In genomic region chr7:151152935-151153513, GRCh38 we compare ENCODE assay signal across 2 cellular contexts.
A peak's percentile ranks its signal among the peaks of the same experiment; 100 is the strongest.
TF ChIP-seq lines count a peak whose summit lies in the region.

No MANE protein-coding gene starts in this region.

TF ChIP-seq in A549, 52 proteins besides CTCF, POLR2A, EP300 and RAD21:
- TF ChIP-seq MAFK (IDR thresholded peaks at IDR 0.05; ENCODE audit: partially characterized antibody) (peak; percentile 66), ZC3H11A (IDR thresholded peaks at IDR 0.05) (no peak)

TF ChIP-seq in WTC11, 78 proteins besides CTCF, POLR2A, EP300 and RAD21:
- no peak for TF ChIP-seq IRF1 (CRISPR knock-in tag; IDR thresholded peaks at IDR 0.05)
- no peak for TF ChIP-seq SMAD3 (CRISPR knock-in tag; IDR thresholded peaks at IDR 0.05; ENCODE audit: borderline replicate concordance)
- no peak for TF ChIP-seq ETV6 (CRISPR knock-in tag; IDR thresholded peaks at IDR 0.05)
- no peak for TF ChIP-seq ZNF263 (CRISPR knock-in tag; IDR thresholded peaks at IDR 0.05; ENCODE audit: low read depth)
- no peak for TF ChIP-seq ATF1 (CRISPR knock-in tag; IDR thresholded peaks at IDR 0.05)
- TF ChIP-seq FOXK1 (CRISPR knock-in tag; IDR thresholded peaks at IDR 0.05), result no peak
- no peak for TF ChIP-seq IRF2 (CRISPR knock-in tag; IDR thresholded peaks at IDR 0.05; ENCODE audit: borderline replicate concordance, low read depth)
- TF ChIP-seq NFE2L1 (CRISPR knock-in tag; IDR thresholded peaks at IDR 0.05), result no peak
- no peak for TF ChIP-seq RORB (CRISPR knock-in tag; IDR thresholded peaks at IDR 0.05)
- no peak for TF ChIP-seq RELA (CRISPR knock-in tag; IDR thresholded peaks at IDR 0.05; ENCODE audit: borderline replicate concordance)
- TF ChIP-seq ATF2 (CRISPR knock-in tag; IDR thresholded peaks at IDR 0.05; ENCODE audit: borderline replicate concordance, low read depth), result no peak
- TF ChIP-seq NR3C1 (CRISPR knock-in tag; conservative IDR thresholded peaks at IDR 0.05; ENCODE audit: low read depth), result no peak
- no peak for TF ChIP-seq CREB1 (CRISPR knock-in tag; IDR thresholded peaks at IDR 0.05)
